ENCODE assay signal across 8 cellular contexts in genomic region chr1:40862008-40862863, GRCh38. TPM values are rescaled to one million over a fixed set of nuclear protein-coding genes. Genes with fewer than 3 reads are reported as not detected.
DNase-seq lines count a peak whose midpoint lies in the region; ATAC-seq and TF ChIP-seq lines count a peak whose summit lies in the region.

TSS of gene CITED4 (minus strand) at chr1:40862363. CDS start at chr1:40862127, 236 bp downstream.

- WGBS in right lobe of liver (ENCODE audit: insufficient coverage, low coverage, low lambda C conversion rate, missing lambda C conversion rate): 3% methylated on average over 31 of the region's 75 CpGs

- peak within 1 kb of the TSS; percentile 69 to 80 for H3K4me3 ChIP-seq in duodenal mucosa (ENCODE audit: low read depth in 1 of 2, low read length in 2 of 2)
- peak within 1 kb of the TSS; percentile 53 to 66 (median 64) for H3K4me3 ChIP-seq in right lobe of liver

- H3K27ac ChIP-seq in duodenal mucosa (ENCODE audit: low read depth, low read length) (no peak within 1 kb of the TSS), right lobe of liver (peak within 1 kb of the TSS; percentile 58 to 92 (median 90))

- H3K27me3 ChIP-seq in duodenal mucosa (ENCODE audit: control insufficient read depth in 1 of 2, insufficient read depth in 2 of 2, low read length in 2 of 2): peaks cover 8 to 9% of the 10 kb centered on the region in 2 donors
- no peaks in the 10 kb centered on the region for H3K27me3 ChIP-seq in right lobe of liver

- TF ChIP-seq POLR2A in GM19099 (IDR thresholded peaks at IDR 0.05; ENCODE audit: extremely low read depth, insufficient read length, low read depth) (peak; percentile 32), right lobe of liver (IDR thresholded peaks at IDR 0.05) (peak; percentile 99)

- H3K4me1 ChIP-seq in duodenal mucosa (ENCODE audit: control insufficient read depth in 1 of 2, insufficient read depth in 2 of 2, low read length in 2 of 2) (peaks cover 14 to 16% of the 10 kb centered on the region in 2 donors), right lobe of liver (peaks cover 0 to 3% (median 0%) of the 10 kb centered on the region in 4 donors)

- peak; percentile 95 for DNase-seq in Ammon's horn (ENCODE audit: low spot score)
- peak; percentile 96 for DNase-seq in NCI-H510A (lab: John Stamatoyannopoulos, UW)
- DNase-seq in activated CD4-positive, alpha-beta T cell treated with anti-CD3 and anti-CD28 coated beads, Interleukin-2, amount 50 U/mL, for 48 hours: peak; percentile 96 to 97
- peak; percentile 97 to 99 (median 98) for DNase-seq in right lobe of liver
- peak; percentile 94 for DNase-seq in stimulated activated CD4-positive, alpha-beta T cell treated with anti-CD3 and anti-CD28 coated beads, Interleukin-4, amount 100 ng/mL, for 24 hours

- intact Hi-C loops in right lobe of liver (cut with DNase I): loop anchor here (5.0 kb wide), 1 partner anchor 85 kb away; no protein-coding TSS in a partner anchor

- ATAC-seq in HG03378 (IDR thresholded peaks at IDR 0.05; ENCODE audit: unreplicated experiment): peak; percentile 89
- peak; percentile 91 to 97 (median 94) for ATAC-seq in right lobe of liver

- no peaks in the 10 kb centered on the region for H3K9me3 ChIP-seq in duodenal mucosa (ENCODE audit: control insufficient read depth in 1 of 2, low read length in 2 of 2)
- no peaks in the 10 kb centered on the region for H3K9me3 ChIP-seq in right lobe of liver

- H3K36me3 ChIP-seq in duodenal mucosa (ENCODE audit: control insufficient read depth in 1 of 2, insufficient read depth in 2 of 2, low read length in 2 of 2) (no peaks in the 10 kb centered on the region), right lobe of liver (no peaks in the 10 kb centered on the region)

- peak within 1 kb of the TSS; percentile 61 to 66 for H3K9ac ChIP-seq in duodenal mucosa (ENCODE audit: low read depth in 1 of 2, low read length in 2 of 2)

- TF ChIP-seq CTCF in right lobe of liver (IDR thresholded peaks at IDR 0.05): peak; percentile 38 to 52 (median 42)

RNA-seq across cellular contexts. Expression of gene CITED4, which starts in this region (rescaled TPM):
- 100 to 1,000 TPM in 1 of 6 experiments, 10 to 100 TPM in 5; 19.0 to 116 (median 25.8) TPM for total RNA-seq in right lobe of liver
